ENCODE assay signal across 9 cellular contexts in genomic region chr7:31488562-31489203, GRCh38. TPM values are rescaled to one million over a fixed set of nuclear protein-coding genes. Genes with fewer than 3 reads are reported as not detected.
DNase-seq lines count a peak whose midpoint lies in the region; ATAC-seq, FAIRE-seq and TF ChIP-seq lines count a peak whose summit lies in the region.
"Had no signal": no experiment of that assay in that cellular context is flagged by ENCODE, and none has a peak within 500 bp of the region (broad histone marks: within the 10 kb centered on the region; RNA-seq: fewer than 3 reads in every experiment).

No MANE protein-coding gene starts in this region.

- in situ Hi-C loops in GM12878 (cut with MboI), result no loop called here

- no peaks in the 10 kb centered on the region for H3K36me3 ChIP-seq in GM12878 (ENCODE audit: control insufficient read depth in 2 of 2, insufficient read depth in 2 of 2, low read length in 1 of 2)
- no peaks in the 10 kb centered on the region for H3K36me3 ChIP-seq in left lung
- H3K36me3 ChIP-seq in tibial nerve, result no peaks in the 10 kb centered on the region

- POLR2A ChIA-PET in GM12878 (lab: Charles Lee), result no interaction called here

- RAD21 ChIA-PET in GM12878 (lab: Charles Lee; ENCODE audit: unreplicated experiment), result interaction anchor here (3.8 kb wide), 1 partner anchor 45 kb away, joined by 17 read pairs; no protein-coding TSS in a partner anchor

- intact Hi-C loops in GM12878 (cut with micrococcal nuclease; ENCODE audit: unreplicated experiment), result loop anchor here (1.0 to 5.0 kb wide), 5 partner anchors 45 to 354 kb away; no protein-coding TSS in a partner anchor
- intact Hi-C loops in left lung (cut with DNase I), result no loop called here

- no peak overlapping the region for H3K27ac ChIP-seq in GM12878 (ENCODE audit: control insufficient read depth, insufficient read depth)
- H3K27ac ChIP-seq in left lung, result no peak overlapping the region
- no peak overlapping the region for H3K27ac ChIP-seq in tibial nerve

- peak overlapping the region; percentile 28 for H3K4me2 ChIP-seq in GM12878 (ENCODE audit: control insufficient read depth, insufficient read depth)

- TF ChIP-seq EP300 in GM12878 (IDR thresholded peaks at IDR 0.05; ENCODE audit: borderline replicate concordance in 1 of 2, control insufficient read depth in 1 of 2, low read depth in 2 of 2, low read length in 2 of 2), result no peak
- no peak for TF ChIP-seq EP300 in tibial nerve (IDR thresholded peaks at IDR 0.05)

- SMC1A ChIA-PET in GM12878 (lab: Charles Lee; ENCODE audit: uncharacterized antibody, unreplicated experiment), result interaction anchor here (0.7 to 3.2 kb wide), 6 partner anchors 9 to 302 kb away, joined by 3 to 19 read pairs (median 3); no protein-coding TSS in a partner anchor

- CTCF ChIA-PET in GM12878 (lab: Yijun Ruan, JAX), result interaction anchor here (1.1 to 4.6 kb wide), 6 partner anchors 12 to 354 kb away, joined by 3 to 61 read pairs (median 4); no protein-coding TSS in a partner anchor

- H3K9ac ChIP-seq in GM12878 (ENCODE audit: control insufficient read depth, insufficient read depth, low read length), result no peak overlapping the region

- H3K4me3 ChIP-seq in GM12878, result no peak overlapping the region
- no peak overlapping the region for H3K4me3 ChIP-seq in left lung
- no peak overlapping the region for H3K4me3 ChIP-seq in tibial nerve

- H2AFZ ChIP-seq in GM12878 (ENCODE audit: control insufficient read depth, low read depth, low read length), result no peak overlapping the region

- BruUV-seq in GM12878 (replicated peaks; lab: Mats Ljungman, UMichigan), result no TSS peak

- TF ChIP-seq POLR2A in GM12878 (IDR thresholded peaks at IDR 0.05; ENCODE audit: low read depth, low read length) (no peak), tibial nerve (IDR thresholded peaks at IDR 0.05) (no peak)

- no peaks in the 10 kb centered on the region for H3K79me2 ChIP-seq in GM12878 (ENCODE audit: control insufficient read depth, insufficient read depth, low read length)

- 16% methylated on average over 15 of the region's 15 CpGs for WGBS in GM12878 (ENCODE audit: insufficient coverage, insufficient replicate concordance, low lambda C conversion rate, missing lambda C conversion rate)
- WGBS in tibial nerve, 2 donors, result 36 to 41% methylated on average over 15 of the region's 15 CpGs

- no peaks in the 10 kb centered on the region for H4K20me1 ChIP-seq in GM12878 (ENCODE audit: control insufficient read depth, insufficient read depth)

- TF ChIP-seq CTCF in GM12878 (IDR thresholded peaks at IDR 0.05 in 2 of 3, conservative IDR thresholded peaks at IDR 0.05 in 1 of 3; ENCODE audit: control insufficient read depth in 2 of 3, extremely low read depth in 1 of 3, insufficient read depth in 1 of 3, low read depth in 3 of 3, low read length in 3 of 3) (peak; percentile 71 to 90 (median 89)), left lung (IDR thresholded peaks at IDR 0.05) (peak; percentile 38 to 58), tibial nerve (IDR thresholded peaks at IDR 0.05) (peak; percentile 27 to 36 (median 29))

- FAIRE-seq in GM12878 (lab: Jason Lieb, UNC), result peak; percentile 83

- H3K27me3 ChIP-seq in GM12878 (replicated peaks in 1 of 2; ENCODE audit: control insufficient read depth in 2 of 2, insufficient read depth in 2 of 2, low read length in 1 of 2), result no peaks in the 10 kb centered on the region
- H3K27me3 ChIP-seq in left lung, result no peaks in the 10 kb centered on the region
- H3K27me3 ChIP-seq in tibial nerve, result no peaks in the 10 kb centered on the region

- peak; percentile 13 for DNase-seq in NCI-H146 (lab: John Stamatoyannopoulos, UW)
- DNase-seq in NCI-H146 treated with DMSO at 0.1 percent for 48 hours (lab: John Stamatoyannopoulos, UW; ENCODE audit: unreplicated experiment), result no peak
- peak; percentile 82 for DNase-seq in NCI-H82 (lab: John Stamatoyannopoulos, UW)
- peak; percentile 34 for DNase-seq in GM12878 (ENCODE audit: low read depth, low spot score)
- DNase-seq in left lung, result peak in 1 of 2 donors; percentile 73
- DNase-seq in tibial nerve (ENCODE audit: low spot score in 2 of 2), result peak in 1 of 2 donors; percentile 24

- H3K9me3 ChIP-seq in GM12878 (replicated peaks; ENCODE audit: control insufficient read depth, insufficient read depth, low read length) (no peaks in the 10 kb centered on the region), left lung (no peaks in the 10 kb centered on the region), tibial nerve (no peaks in the 10 kb centered on the region)

- peak; percentile 69 for TF ChIP-seq RAD21 in GM12878 (IDR thresholded peaks at IDR 0.05; ENCODE audit: insufficient read depth, low read depth, low read length)

- H3K4me1 ChIP-seq in GM12878 (ENCODE audit: control insufficient read depth, insufficient read depth, low read length) (0 out of 2 replicates have a peak, but pooled peaks cover 3% of the 10 kb centered on the region), left lung (no peaks in the 10 kb centered on the region), tibial nerve (peaks cover 0 to 15% (median 0%) of the 10 kb centered on the region in 4 donors)

- ATAC-seq in GM19328 (IDR thresholded peaks at IDR 0.05; ENCODE audit: unreplicated experiment) (peak; percentile 92), HG03139 (IDR thresholded peaks at IDR 0.05; ENCODE audit: unreplicated experiment) (peak; percentile 96), GM12878 (peak; percentile 100), left lung (peak; percentile 75)

TF ChIP-seq in GM12878, 131 proteins besides CTCF, POLR2A, EP300 and RAD21 (continues in another document):
- TF ChIP-seq NR2C2 (IDR thresholded peaks at IDR 0.05; ENCODE audit: borderline replicate concordance, control insufficient read depth, insufficient read length, low read depth) (no peak), POU2F2 (IDR thresholded peaks at IDR 0.05; ENCODE audit: borderline replicate concordance, low read depth, low read length) (0 out of 3 replicates have a peak, but pooled peaks have one; percentile 18), MAX (IDR thresholded peaks at IDR 0.05; ENCODE audit: low read depth, low read length) (no peak), ESRRA (IDR thresholded peaks at IDR 0.05; ENCODE audit: low read length) (no peak), RAD51 (IDR thresholded peaks at IDR 0.05) (no peak), WRNIP1 (IDR thresholded peaks at IDR 0.05; ENCODE audit: borderline replicate concordance, low read depth, low read length) (no peak), CBX3 (IDR thresholded peaks at IDR 0.05; ENCODE audit: borderline replicate concordance, low read depth) (no peak), TCF3 (IDR thresholded peaks at IDR 0.05; ENCODE audit: borderline replicate concordance, insufficient read depth, low read depth, low read length) (no peak), NFXL1 (IDR thresholded peaks at IDR 0.05; ENCODE audit: borderline replicate concordance) (no peak), NFYA (IDR thresholded peaks at IDR 0.05; ENCODE audit: borderline replicate concordance, low read depth, low read length) (no peak), NBN (IDR thresholded peaks at IDR 0.05) (no peak), KAT2A (conservative IDR thresholded peaks at IDR 0.05; ENCODE audit: control insufficient read depth, low read depth, low read length) (no peak), PAX5 (IDR thresholded peaks at IDR 0.05; ENCODE audit: borderline replicate concordance, low read depth, low read length) (peak; percentile 78), IKZF2 (IDR thresholded peaks at IDR 0.05) (no peak), SKIL (IDR thresholded peaks at IDR 0.05; ENCODE audit: low read depth, poor library complexity, severe bottlenecking) (no peak), GABPA (IDR thresholded peaks at IDR 0.05; ENCODE audit: low read depth) (no peak), RBBP5 (conservative IDR thresholded peaks at IDR 0.05) (no peak), YBX1 (IDR thresholded peaks at IDR 0.05) (no peak), FOXK2 (IDR thresholded peaks at IDR 0.05) (no peak), PML (IDR thresholded peaks at IDR 0.05; ENCODE audit: low read length) (no peak), NRF1 (conservative IDR thresholded peaks at IDR 0.05; ENCODE audit: low read depth, low read length) (no peak)

RNA-seq across cellular contexts. Expression of gene ITPRID1, which starts 25.2 kb away (rescaled TPM):
- not detected in 2 replicates for total RNA-seq in GM12878 (2013; cell fraction: nucleolus; rRNA removed)
- total RNA-seq in GM12878 (2014; rRNA removed), result 0.06 TPM in 1 of 2 replicates, not detected in the other
- total RNA-seq in GM12878 (2014; rRNA removed; fragmentation: Illumina TruSeq; extraction: Trizol), result not detected in 2 replicates
- not detected in 2 replicates for total RNA-seq in GM12878 (2021)
- polyA plus RNA-seq in GM12878 (2011; ENCODE audit: low read depth), result not detected
- polyA plus RNA-seq in GM12878 (2011; rRNA removed), result not detected in 2 replicates
- polyA plus RNA-seq in GM12878 (2011; cell fraction: cytosol; rRNA removed), result not detected in 2 replicates
- polyA plus RNA-seq in GM12878 (2011; cell fraction: nucleus; rRNA removed), result not detected in 2 replicates
- polyA plus RNA-seq in GM12878 (2012), result not detected in 2 replicates
- polyA plus RNA-seq in GM12878 (2014; fragmentation: Illumina TruSeq; extraction: Trizol), result not detected in 2 replicates
- not detected for polyA plus RNA-seq in GM12878 (2014; fragmentation: Nextera tagmentation; extraction: Ambion mirVana)
- not detected in 2 replicates for polyA plus RNA-seq in GM12878 (2014; rRNA removed)
- polyA plus RNA-seq in GM12878 (2016; fragmentation: Nextera tagmentation; extraction: Ambion mirVana), result not detected
- polyA minus RNA-seq in GM12878 (2011; rRNA and poly(A)+ RNA removed), result not detected in 2 replicates
- not detected in 2 replicates for polyA minus RNA-seq in GM12878 (2011; cell fraction: cytosol; rRNA and poly(A)+ RNA removed)
- polyA minus RNA-seq in GM12878 (2011; cell fraction: nucleus; rRNA and poly(A)+ RNA removed), result not detected in 2 replicates
- total RNA-seq in left lung, result under 1 TPM in 1 of 2 donors, not detected in 1; 0.60 TPM
- not detected for total RNA-seq in tibial nerve
- total RNA-seq: subcutaneous adipose tissue had no signal

Comparison
In these comparisons a context has a peak if more than half of its experiments do, and no peak if none do; other contexts are left out.
1. CTCF ChIP-seq: peak in every context shown above with its lines; median percentile 89 in GM12878; 48 in left lung; 29 in tibial nerve.